Comparison of ENCODE assay signal across 8 cellular contexts in the genomic region with DNA sequence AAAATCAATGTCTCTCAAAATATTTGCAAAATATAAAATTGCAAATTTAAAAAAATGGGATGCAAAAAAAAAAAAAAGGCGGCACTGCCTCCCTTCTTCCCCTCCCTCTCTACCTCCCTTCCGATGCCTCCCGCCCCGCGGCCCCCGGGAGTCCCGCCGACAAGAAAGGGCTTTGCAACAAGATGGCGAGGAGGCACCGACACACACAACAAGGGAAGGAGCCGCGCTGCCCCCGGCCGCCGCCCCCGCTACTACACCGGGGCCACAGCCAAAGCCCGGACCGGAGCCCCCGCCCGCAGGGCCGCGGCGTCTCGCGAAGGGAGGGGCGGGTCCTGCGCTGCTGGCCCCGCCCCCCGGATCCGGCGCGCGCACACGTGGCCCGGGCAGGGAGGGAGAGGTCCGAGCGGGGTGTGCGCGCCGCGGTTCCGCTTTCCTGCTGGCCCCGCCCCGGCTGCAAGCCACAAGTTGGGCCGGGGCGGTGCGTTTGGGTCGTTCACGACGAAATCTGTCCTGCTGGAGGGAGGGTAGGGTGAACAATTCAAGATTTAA. TPM values are rescaled to one million over a fixed set of nuclear protein-coding genes. Genes with fewer than 3 reads are reported as not detected.
A peak's percentile ranks its signal among the peaks of the same experiment; 100 is the strongest.
DNase-seq lines count a peak whose midpoint lies in the region; ATAC-seq and TF ChIP-seq lines count a peak whose summit lies in the region.

A gene with protein sequence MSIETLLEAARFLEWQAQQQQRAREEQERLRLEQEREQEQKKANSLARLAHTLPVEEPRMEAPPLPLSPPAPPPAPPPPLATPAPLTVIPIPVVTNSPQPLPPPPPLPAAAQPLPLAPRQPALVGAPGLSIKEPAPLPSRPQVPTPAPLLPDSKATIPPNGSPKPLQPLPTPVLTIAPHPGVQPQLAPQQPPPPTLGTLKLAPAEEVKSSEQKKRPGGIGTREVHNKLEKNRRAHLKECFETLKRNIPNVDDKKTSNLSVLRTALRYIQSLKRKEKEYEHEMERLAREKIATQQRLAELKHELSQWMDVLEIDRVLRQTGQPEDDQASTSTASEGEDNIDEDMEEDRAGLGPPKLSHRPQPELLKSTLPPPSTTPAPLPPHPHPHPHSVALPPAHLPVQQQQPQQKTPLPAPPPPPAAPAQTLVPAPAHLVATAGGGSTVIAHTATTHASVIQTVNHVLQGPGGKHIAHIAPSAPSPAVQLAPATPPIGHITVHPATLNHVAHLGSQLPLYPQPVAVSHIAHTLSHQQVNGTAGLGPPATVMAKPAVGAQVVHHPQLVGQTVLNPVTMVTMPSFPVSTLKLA (minus strand): TSS at position 184 of the 549 bp plus-strand sequence. CDS start 348 bp downstream, outside the sequence.

- H3F3A ChIP-seq in OCI-LY1 (ENCODE audit: insufficient read depth, low read length), result no peaks in the 10 kb centered on the region; the same call in 1 of the 2 replicates

- H3K36me3 ChIP-seq in HUES64 (ENCODE audit: insufficient read depth, low read length) (no peaks in the 10 kb centered on the region), OCI-LY1 (ENCODE audit: insufficient read depth, low read length) (no peaks in the 10 kb centered on the region)

- no peaks in the 10 kb centered on the region for H4K20me1 ChIP-seq in OCI-LY1 (ENCODE audit: insufficient read depth, low read length)

- DNase-seq in Caki2 (ENCODE audit: low read depth), result peak; percentile 97
- peak; percentile 89 for DNase-seq in activated T-cell treated with anti-CD3 and anti-CD28 coated beads for 24 hours (ENCODE audit: low read depth)
- peak; percentile 97 for DNase-seq in epithelial cell of esophagus (ENCODE audit: low read depth)
- peak; percentile 93 for DNase-seq in mucosa of gallbladder (ENCODE audit: low spot score)
- peak; percentile 79 to 89 for DNase-seq in stimulated activated CD8-positive, alpha-beta memory T cell treated with anti-CD3 and anti-CD28 coated beads, Interleukin-4, amount 100 ng/mL, for 1 hour (ENCODE audit: low read depth in 2 of 2, low spot score in 1 of 2)

- H3K9ac ChIP-seq in HUES64 (ENCODE audit: low read depth, low read length) (peak within 1 kb of the TSS; percentile 92), OCI-LY1 (ENCODE audit: low read length) (peak within 1 kb of the TSS; percentile 80)

- peak; percentile 27 for ATAC-seq in GM21423 (IDR thresholded peaks at IDR 0.05; ENCODE audit: unreplicated experiment)

- H3K9me2 ChIP-seq in OCI-LY1 (ENCODE audit: low read depth, low read length), result no peaks in the 10 kb centered on the region

- peak within 1 kb of the TSS; percentile 96 for H3K4me2 ChIP-seq in OCI-LY1 (ENCODE audit: low read length)

- peak within 1 kb of the TSS; percentile 100 for H3K27ac ChIP-seq in HUES64 (ENCODE audit: low read depth, low read length)
- H3K27ac ChIP-seq in OCI-LY1 (ENCODE audit: low read depth, low read length, poor library complexity, severe bottlenecking), result peak within 1 kb of the TSS; percentile 88

- in situ Hi-C loops in Caki2 (cut with HindIII; ENCODE audit: low pct_unique_long_range_greater_than_20kb, low sequenced_read_pairs), result no loop called here

- TF ChIP-seq CTCF in OCI-LY1 (IDR thresholded peaks at IDR 0.05; ENCODE audit: low read length), result no peak
- TF ChIP-seq CTCF in epithelial cell of esophagus (IDR thresholded peaks at IDR 0.05; ENCODE audit: insufficient read depth, low read depth, low read length, missing control alignments), result no peak

- H3K4me3 ChIP-seq in HUES64 (ENCODE audit: low read length), result peak within 1 kb of the TSS; percentile 95
- H3K4me3 ChIP-seq in OCI-LY1 (ENCODE audit: low read depth, low read length, poor library complexity, severe bottlenecking), result peak within 1 kb of the TSS; percentile 84
- peak within 1 kb of the TSS; percentile 91 for H3K4me3 ChIP-seq in epithelial cell of esophagus (ENCODE audit: low read length)

- under 1% methylated on average over 50 of the region's 51 CpGs for WGBS in HUES64

- H3K27me3 ChIP-seq in HUES64 (ENCODE audit: insufficient read depth, low read length) (no peaks in the 10 kb centered on the region), OCI-LY1 (ENCODE audit: insufficient read depth, low read length) (no peaks in the 10 kb centered on the region)

- H3K9me3 ChIP-seq in HUES64 (ENCODE audit: insufficient read depth, low read depth, low read length) (no peaks in the 10 kb centered on the region), OCI-LY1 (ENCODE audit: low read length) (no peaks in the 10 kb centered on the region)

- H3K79me2 ChIP-seq in OCI-LY1 (ENCODE audit: insufficient read depth, low read length), result no peaks in the 10 kb centered on the region

- H2AFZ ChIP-seq in OCI-LY1 (ENCODE audit: low read length), result no peak within 1 kb of the TSS

- peaks cover 29% of the 10 kb centered on the region for H3K4me1 ChIP-seq in HUES64 (ENCODE audit: insufficient read depth, low read length)
- peaks cover 36% of the 10 kb centered on the region for H3K4me1 ChIP-seq in OCI-LY1 (ENCODE audit: insufficient read depth, low read length, severe bottlenecking)

RNA-seq across cellular contexts. Expression of the gene that starts here (rescaled TPM):
- total RNA-seq in Caki2 (2014; rRNA removed; shearing (Covaris generic); ENCODE audit: low replicate concordance), result 0.35 and 0.68 TPM in 2 replicates
- 10.0 TPM for polyA plus RNA-seq in HUES64 (2013, experiment 1 of 2)
- 10.2 TPM for polyA plus RNA-seq in HUES64 (2013, experiment 2 of 2)
- total RNA-seq in mucosa of gallbladder, result 44.0 TPM

Comparison
In these comparisons a context has a peak if more than half of its experiments do, and no peak if none do; other contexts are left out.
1. Peak in every context shown above with its lines: DNase-seq, ATAC-seq, H3K4me3 ChIP-seq and H3K27ac ChIP-seq.
2. RNA of the gene that starts here (total RNA-seq): 44.0 TPM in mucosa of gallbladder (single experiment); 0.35 to 0.68 TPM in Caki2; every median in the first group is over 10 times any median in the second.
3. Peak in DNase-seq in Caki2; RNA of the gene not detected or under 1 TPM.